ENCODE assay signal across 8 cellular contexts in the genomic region with DNA sequence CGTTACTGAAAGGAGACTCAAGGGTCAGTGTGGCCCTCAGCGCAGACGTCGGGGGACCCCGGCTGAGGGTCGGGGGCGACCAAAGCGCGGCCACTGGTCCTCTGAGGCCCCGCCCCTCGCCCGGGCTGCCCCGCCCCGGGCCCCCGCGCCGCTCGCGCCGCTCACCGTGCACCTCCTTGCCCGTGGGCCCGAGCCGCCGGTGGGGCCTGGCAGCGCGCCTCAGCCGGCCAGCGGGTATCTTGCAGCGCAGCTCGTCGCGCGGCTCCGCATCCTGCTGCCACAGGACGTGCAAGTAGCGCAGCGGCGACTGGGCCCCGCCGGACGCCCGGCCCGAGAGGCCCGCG. TPM values are rescaled to one million over a fixed set of nuclear protein-coding genes. Genes with fewer than 3 reads are reported as not detected.
DNase-seq lines count a peak whose midpoint lies in the region; ATAC-seq and TF ChIP-seq lines count a peak whose summit lies in the region.

No MANE protein-coding gene starts in this region.

- peak overlapping the region; percentile 88 for H3K27ac Mint-ChIP-seq in T-helper 1 cell treated with Interleukin-12 subunit alpha and Interleukin-12 subunit beta and Interleukin-4 antibody, amounts not matched to agents 30 μg/mL and 1 μg/mL, for 36 hours

- H3K27ac ChIP-seq in coronary artery = peak overlapping the region; percentile 64 to 96
- peak overlapping the region; percentile 94 for H3K27ac ChIP-seq in mesodermal cell (ENCODE audit: low read depth, low read length, severe bottlenecking)

- peaks cover 6% of the 10 kb centered on the region for H3K36me3 Mint-ChIP-seq in T-helper 1 cell treated with Interleukin-12 subunit alpha and Interleukin-12 subunit beta and Interleukin-4 antibody, amounts not matched to agents 30 μg/mL and 1 μg/mL, for 36 hours (ENCODE audit: low read depth)

- no peak for TF ChIP-seq CTCF in coronary artery (IDR thresholded peaks at IDR 0.05)

- H3K4me3 Mint-ChIP-seq in T-helper 1 cell treated with Interleukin-12 subunit alpha and Interleukin-12 subunit beta and Interleukin-4 antibody, amounts not matched to agents 30 μg/mL and 1 μg/mL, for 36 hours = peak overlapping the region; percentile 86

- peak; percentile 40 for DNase-seq in ACHN
- no peak for DNase-seq in coronary artery (ENCODE audit: low spot score)
- DNase-seq in stimulated activated naive CD8-positive, alpha-beta T cell treated with anti-CD3 and anti-CD28 coated beads, Interleukin-15, Interleukin-2, amounts not matched to agents 100 U/mL and 50 U/mL, for 24 hours = peak; percentile 67
- no peak for DNase-seq in NCI-H1436 treated with DMSO at 0.1 percent for 48 hours (lab: John Stamatoyannopoulos, UW)

- ATAC-seq in GM18907 (IDR thresholded peaks at IDR 0.05; ENCODE audit: unreplicated experiment) (peak; percentile 49), HG03095 (IDR thresholded peaks at IDR 0.05; ENCODE audit: unreplicated experiment) (peak; percentile 41)
- ATAC-seq in stimulated activated naive CD8-positive, alpha-beta T cell treated with anti-CD3 and anti-CD28 coated beads, Interleukin-15, Interleukin-2, amounts not matched to agents 100 U/mL and 50 U/mL, for 24 hours = peak; percentile 44

- peaks cover 21% of the 10 kb centered on the region for H3K4me1 Mint-ChIP-seq in T-helper 1 cell treated with Interleukin-12 subunit alpha and Interleukin-12 subunit beta and Interleukin-4 antibody, amounts not matched to agents 30 μg/mL and 1 μg/mL, for 36 hours (ENCODE audit: low read depth)

- H3K36me3 ChIP-seq in mesodermal cell (ENCODE audit: control insufficient read depth, insufficient read depth, low read length) = peaks cover 17% of the 10 kb centered on the region

- 0 to 1% methylated on average over 42 to 44 of the region's 46 CpGs for WGBS in mesodermal cell (ENCODE audit: insufficient coverage in 2 of 2), 2 experiments

- H3K27me3 Mint-ChIP-seq in T-helper 1 cell treated with Interleukin-12 subunit alpha and Interleukin-12 subunit beta and Interleukin-4 antibody, amounts not matched to agents 30 μg/mL and 1 μg/mL, for 36 hours (ENCODE audit: low read depth) = no peaks in the 10 kb centered on the region

- no peaks in the 10 kb centered on the region for H3K9me3 Mint-ChIP-seq in T-helper 1 cell treated with Interleukin-12 subunit alpha and Interleukin-12 subunit beta and Interleukin-4 antibody, amounts not matched to agents 30 μg/mL and 1 μg/mL, for 36 hours

- peaks cover 9% of the 10 kb centered on the region for H3K9me3 ChIP-seq in mesodermal cell (ENCODE audit: control insufficient read depth, low read length)

- peaks cover 6% of the 10 kb centered on the region for H3K4me1 ChIP-seq in mesodermal cell (ENCODE audit: control insufficient read depth, insufficient read depth, low read length, poor library complexity, severe bottlenecking)

- in situ Hi-C loops in ACHN (cut with HindIII; ENCODE audit: low pct_ligation_motif_present, low pct_unique_long_range_greater_than_20kb, low sequenced_read_pairs) = no loop called here

- H3K4me3 ChIP-seq in coronary artery = peak overlapping the region; percentile 96
- H3K4me3 ChIP-seq in mesodermal cell (ENCODE audit: extremely low read depth, insufficient read depth, low read length, poor library complexity, severe bottlenecking) = peak overlapping the region; percentile 69

RNA-seq across cellular contexts. Expression of a gene that starts 0.4 kb away (rescaled TPM):
- polyA plus RNA-seq in mesodermal cell (2013, experiment 1 of 2) = 17.8 TPM
- polyA plus RNA-seq in mesodermal cell (2013, experiment 2 of 2) = 18.1 TPM

RNA-seq across cellular contexts. Expression of a gene that starts 5.5 kb away (rescaled TPM):
- 396 TPM for polyA plus RNA-seq in mesodermal cell (2013, experiment 1 of 2)
- 387 TPM for polyA plus RNA-seq in mesodermal cell (2013, experiment 2 of 2)

RNA-seq across cellular contexts. Expression of a gene that starts 20.5 kb away (rescaled TPM):
- polyA plus RNA-seq in mesodermal cell (2013, experiment 1 of 2) = not detected
- polyA plus RNA-seq in mesodermal cell (2013, experiment 2 of 2) = not detected

RNA-seq across cellular contexts. Expression of a gene that starts 36.0 kb away (rescaled TPM):
- 20.2 TPM for polyA plus RNA-seq in mesodermal cell (2013, experiment 1 of 2)
- 15.1 TPM for polyA plus RNA-seq in mesodermal cell (2013, experiment 2 of 2)

Comparison
In these comparisons a context has a peak if more than half of its experiments do, and no peak if none do; other contexts are left out.
1. DNase-seq: peak in ACHN (single experiment) and stimulated activated naive CD8-positive, alpha-beta T cell treated with anti-CD3 and anti-CD28 coated beads, Interleukin-15, Interleukin-2, amounts not matched to agents 100 U/mL and 50 U/mL, for 24 hours (single experiment); none in coronary artery (single experiment) and NCI-H1436 treated with DMSO at 0.1 percent for 48 hours (single experiment).
2. Peak in every context shown above with its lines, with median percentiles within 50 percentile points of each other: ATAC-seq.